Comparison of ENCODE assay signal across 17 cellular contexts in the genomic region with DNA sequence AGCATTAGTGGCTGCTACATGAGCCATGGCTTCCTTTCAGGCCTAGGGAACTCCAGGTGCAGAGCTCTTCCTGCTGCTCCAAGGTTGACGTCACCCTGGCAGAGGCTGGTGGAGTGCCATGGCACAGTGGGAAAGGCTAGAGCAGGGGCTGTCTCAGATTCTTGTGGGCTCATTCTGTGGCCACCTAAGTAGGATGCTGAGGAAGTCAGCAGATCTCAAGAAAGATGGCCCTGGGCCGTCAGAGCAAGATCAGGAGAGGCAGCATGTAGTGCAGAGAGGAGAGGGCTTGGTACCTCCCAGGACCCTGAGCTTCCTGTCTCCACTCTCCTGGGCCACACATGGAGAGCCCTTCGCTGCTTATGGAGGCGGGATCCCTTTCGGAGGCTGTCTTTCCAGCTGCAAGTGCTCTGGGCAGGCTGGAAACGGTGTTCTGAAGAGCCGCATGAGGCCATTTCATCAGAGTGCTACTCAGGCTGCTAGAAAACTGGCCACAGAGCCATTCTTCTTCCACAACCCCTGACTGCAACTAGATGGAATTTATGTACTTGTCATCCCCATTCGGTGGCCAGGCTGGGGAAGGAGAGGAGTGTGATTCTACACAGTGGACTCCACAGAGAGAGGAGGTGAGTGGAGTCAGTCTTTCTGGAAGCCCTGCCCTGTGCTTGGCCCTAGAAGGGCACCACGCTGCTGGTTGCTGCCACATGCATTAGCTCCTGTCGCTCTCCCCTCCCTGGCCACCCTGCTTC.
DNase-seq lines count a peak whose midpoint lies in the region; ATAC-seq, FAIRE-seq and TF ChIP-seq lines count a peak whose summit lies in the region.
"Had no signal": no experiment of that assay in that cellular context is flagged by ENCODE, and none has a peak within 500 bp of the region (broad histone marks: within the 10 kb centered on the region; RNA-seq: fewer than 3 reads in every experiment).

No MANE protein-coding gene starts in this region.

- H3F3A ChIP-seq in GM23248 (ENCODE audit: insufficient read depth) = peaks cover 16% of the 10 kb centered on the region; the same call in 1 of the 2 replicates

- H3K9ac ChIP-seq in GM23248 (no peak overlapping the region), astrocyte (ENCODE audit: low read length) (no peak overlapping the region)
- H3K9ac ChIP-seq: BLaER1 had no signal

- H3K4me3 Mint-ChIP-seq in astrocyte (ENCODE audit: unreplicated experiment) (no peak overlapping the region), nephron progenitor cell (no peak overlapping the region)

- in situ Hi-C loops in GM23248 (cut with MboI) = no loop called here

- H3K27me3 Mint-ChIP-seq in astrocyte (ENCODE audit: low read depth, unreplicated experiment) = peaks cover 34% of the 10 kb centered on the region
- H3K27me3 Mint-ChIP-seq in nephron progenitor cell (ENCODE audit: low read depth, poor library complexity) = peaks cover 12% of the 10 kb centered on the region

- H3K4me3 ChIP-seq in GM23248 (no peak overlapping the region), astrocyte (ENCODE audit: insufficient read depth, low read depth, low read length) (no peak overlapping the region)
- H3K4me3 ChIP-seq: BLaER1, right lobe of liver had no signal

- H3K79me2 ChIP-seq in GM23248 (ENCODE audit: insufficient read depth) = no peaks in the 10 kb centered on the region
- H3K79me2 ChIP-seq in astrocyte (ENCODE audit: insufficient read depth, low read length) = no peaks in the 10 kb centered on the region

- no peak for FAIRE-seq in astrocyte (lab: Jason Lieb, UNC)

- H3K4me1 ChIP-seq in GM23248 (ENCODE audit: insufficient read depth) (peaks cover 18% of the 10 kb centered on the region), astrocyte (ENCODE audit: insufficient read depth, low read length) (peaks cover 21% of the 10 kb centered on the region)

- H3K27me3 ChIP-seq in GM23248 (replicated peaks; ENCODE audit: insufficient read depth) (no peaks in the 10 kb centered on the region), astrocyte (ENCODE audit: insufficient read depth, low read length) (peaks cover 4% of the 10 kb centered on the region)
- H3K27me3 ChIP-seq: BLaER1, right lobe of liver had no signal

- H3K36me3 ChIP-seq in GM23248 (ENCODE audit: low read depth) = no peaks in the 10 kb centered on the region
- no peaks in the 10 kb centered on the region for H3K36me3 ChIP-seq in astrocyte (ENCODE audit: insufficient read depth, low read length)
- H3K36me3 ChIP-seq: BLaER1, right lobe of liver had no signal

- H3K36me3 Mint-ChIP-seq in astrocyte (ENCODE audit: low read depth, unreplicated experiment) (peaks cover 4% of the 10 kb centered on the region), nephron progenitor cell (ENCODE audit: low read depth) (peaks cover 5% of the 10 kb centered on the region)

- DNase-seq in GM23248 (peak; percentile 66), astrocyte (ENCODE audit: low read depth) (peak; percentile 47), mesenteric fat pad (ENCODE audit: low spot score) (peak; percentile 62), stromal cell of bone marrow (ENCODE audit: low read depth) (peak; percentile 21), nephron progenitor cell (no peak)
- DNase-seq: activated naive CD4-positive, alpha-beta T cell; foreskin melanocyte; GDM1; NCI-H1417; NCI-H2171; NCI-H69; stimulated activated CD4-positive, alpha-beta T cell treated with anti-CD3 and anti-CD28 coated beads, Interleukin-1b, Interleukin-23, amount 100 ng/mL, for 48 hours; T-helper 9 cell had no signal

- H3K27ac Mint-ChIP-seq in astrocyte (ENCODE audit: unreplicated experiment) (no peak overlapping the region), nephron progenitor cell (no peak overlapping the region)

- no peaks in the 10 kb centered on the region for H3K9me3 ChIP-seq in GM23248 (ENCODE audit: low read depth)
- H3K9me3 ChIP-seq in astrocyte (ENCODE audit: insufficient read depth, low read depth, low read length) = no peaks in the 10 kb centered on the region
- H3K9me3 ChIP-seq: BLaER1, right lobe of liver had no signal

- H3K9me3 Mint-ChIP-seq in astrocyte (ENCODE audit: unreplicated experiment) = peaks cover 10% of the 10 kb centered on the region
- H3K9me3 Mint-ChIP-seq in nephron progenitor cell = peaks cover 5% of the 10 kb centered on the region

- H2AFZ ChIP-seq in GM23248 = no peak overlapping the region
- no peak overlapping the region for H2AFZ ChIP-seq in astrocyte (ENCODE audit: low read depth, low read length)

- H4K20me1 ChIP-seq in GM23248 (ENCODE audit: insufficient read depth) (no peaks in the 10 kb centered on the region), astrocyte (ENCODE audit: insufficient read depth, low read length) (no peaks in the 10 kb centered on the region)
- H4K20me1 ChIP-seq: BLaER1 had no signal

- no peak overlapping the region for H3K4me2 ChIP-seq in GM23248 (ENCODE audit: unreplicated experiment)
- no peak overlapping the region for H3K4me2 ChIP-seq in astrocyte (ENCODE audit: low read length)
- H3K4me2 ChIP-seq: BLaER1 had no signal

- H3K27ac ChIP-seq in GM23248 = no peak overlapping the region
- no peak overlapping the region for H3K27ac ChIP-seq in astrocyte (ENCODE audit: low read depth, low read length)
- H3K27ac ChIP-seq: BLaER1, right lobe of liver had no signal

- no peak for TF ChIP-seq CTCF in astrocyte (IDR thresholded peaks at IDR 0.05; ENCODE audit: insufficient read depth, low read depth, low read length)
- no peak for TF ChIP-seq CTCF in nephron progenitor cell (IDR thresholded peaks at IDR 0.05)

- H3K4me1 Mint-ChIP-seq in astrocyte (ENCODE audit: low read depth, unreplicated experiment) = peaks cover 13% of the 10 kb centered on the region
- peaks cover 81% of the 10 kb centered on the region for H3K4me1 Mint-ChIP-seq in nephron progenitor cell

- 84 to 93% methylated on average over 10 of the region's 10 CpGs for WGBS in GM23248 (ENCODE audit: low coverage in 1 of 2, low lambda C conversion rate in 2 of 2, missing lambda C conversion rate in 2 of 2), 2 experiments

- no peaks in the 10 kb centered on the region for H3K9me2 ChIP-seq in GM23248 (ENCODE audit: insufficient read depth)

- ATAC-seq in activated CD4-positive, CD25-positive, alpha-beta regulatory T cell treated with anti-CD3 and anti-CD28 coated beads, Interleukin-2, amount 50 U/mL, for 24 hours = no peak
- ATAC-seq in HG02763 (IDR thresholded peaks at IDR 0.05; ENCODE audit: unreplicated experiment) = no peak
- ATAC-seq: right lobe of liver had no signal
